In genomic region chr5:139178948-139179347, GRCh38 we compare ENCODE assay signal across 1 cellular context.
TF ChIP-seq lines count a peak whose summit lies in the region.

No MANE protein-coding gene starts in this region.

TF ChIP-seq in K562, 482 proteins besides CTCF, POLR2A, EP300 and RAD21 (continued from another document):
- TF ChIP-seq NRF1 (conservative IDR thresholded peaks at IDR 0.05 in 1 of 2, IDR thresholded peaks at IDR 0.05 in 1 of 2) (0 out of 4 replicates have a peak, but pooled peaks of 1 of the 2 experiments have one; percentile 22), XRCC5 (IDR thresholded peaks at IDR 0.05; ENCODE audit: low read depth, low read length) (no peak), ZNF12 (CRISPR knock-in tag; IDR thresholded peaks at IDR 0.05) (no peak), NFIX (CRISPR knock-in tag; IDR thresholded peaks at IDR 0.05; ENCODE audit: low read depth) (peak; percentile 59), MAFF (IDR thresholded peaks at IDR 0.05; ENCODE audit: low read length) (no peak), MTA3 (IDR thresholded peaks at IDR 0.05; ENCODE audit: borderline replicate concordance) (no peak), ESRRB (CRISPR knock-in tag; IDR thresholded peaks at IDR 0.05; ENCODE audit: borderline replicate concordance) (no peak), NCOA2 (IDR thresholded peaks at IDR 0.05; ENCODE audit: partially characterized antibody in 2 of 2) (no peak), CBX2 (IDR thresholded peaks at IDR 0.05; ENCODE audit: insufficient read depth, low read length, poor library complexity, severe bottlenecking) (no peak), ZNF124 (CRISPR knock-in tag; IDR thresholded peaks at IDR 0.05) (no peak), TEAD4 (IDR thresholded peaks at IDR 0.05; ENCODE audit: low read length) (0 out of 2 replicates have a peak, but pooled peaks have one; percentile 15), TEAD4 (CRISPR knock-in tag; IDR thresholded peaks at IDR 0.05; ENCODE audit: borderline replicate concordance) (no peak), RFX1 (IDR thresholded peaks at IDR 0.05) (peak; percentile 87), ZNF175 (CRISPR knock-in tag; IDR thresholded peaks at IDR 0.05; ENCODE audit: low read depth) (no peak), SP2 (IDR thresholded peaks at IDR 0.05; ENCODE audit: extremely low read depth, low read depth, low read length, poor library complexity, severe bottlenecking) (no peak), POLR2AphosphoS5 (IDR thresholded peaks at IDR 0.05; ENCODE audit: control insufficient read depth, insufficient read depth, low read depth, low read length) (0 out of 2 replicates have a peak, but pooled peaks have one; percentile 22), NFIC (IDR thresholded peaks at IDR 0.05) (peak; percentile 99), POLR2AphosphoS2 (IDR thresholded peaks at IDR 0.05; ENCODE audit: low read length) (no peak), TBL1XR1 (IDR thresholded peaks at IDR 0.05; ENCODE audit: low read length in 2 of 2) (0 out of 4 replicates have a peak, but pooled peaks of 1 of the 2 experiments have one; percentile 18)
- TF ChIP-seq, protein P1, sequence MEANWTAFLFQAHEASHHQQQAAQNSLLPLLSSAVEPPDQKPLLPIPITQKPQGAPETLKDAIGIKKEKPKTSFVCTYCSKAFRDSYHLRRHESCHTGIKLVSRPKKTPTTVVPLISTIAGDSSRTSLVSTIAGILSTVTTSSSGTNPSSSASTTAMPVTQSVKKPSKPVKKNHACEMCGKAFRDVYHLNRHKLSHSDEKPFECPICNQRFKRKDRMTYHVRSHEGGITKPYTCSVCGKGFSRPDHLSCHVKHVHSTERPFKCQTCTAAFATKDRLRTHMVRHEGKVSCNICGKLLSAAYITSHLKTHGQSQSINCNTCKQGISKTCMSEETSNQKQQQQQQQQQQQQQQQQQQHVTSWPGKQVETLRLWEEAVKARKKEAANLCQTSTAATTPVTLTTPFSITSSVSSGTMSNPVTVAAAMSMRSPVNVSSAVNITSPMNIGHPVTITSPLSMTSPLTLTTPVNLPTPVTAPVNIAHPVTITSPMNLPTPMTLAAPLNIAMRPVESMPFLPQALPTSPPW (CRISPR knock-in tag; IDR thresholded peaks at IDR 0.05): no peak
- TF ChIP-seq, protein P2, sequence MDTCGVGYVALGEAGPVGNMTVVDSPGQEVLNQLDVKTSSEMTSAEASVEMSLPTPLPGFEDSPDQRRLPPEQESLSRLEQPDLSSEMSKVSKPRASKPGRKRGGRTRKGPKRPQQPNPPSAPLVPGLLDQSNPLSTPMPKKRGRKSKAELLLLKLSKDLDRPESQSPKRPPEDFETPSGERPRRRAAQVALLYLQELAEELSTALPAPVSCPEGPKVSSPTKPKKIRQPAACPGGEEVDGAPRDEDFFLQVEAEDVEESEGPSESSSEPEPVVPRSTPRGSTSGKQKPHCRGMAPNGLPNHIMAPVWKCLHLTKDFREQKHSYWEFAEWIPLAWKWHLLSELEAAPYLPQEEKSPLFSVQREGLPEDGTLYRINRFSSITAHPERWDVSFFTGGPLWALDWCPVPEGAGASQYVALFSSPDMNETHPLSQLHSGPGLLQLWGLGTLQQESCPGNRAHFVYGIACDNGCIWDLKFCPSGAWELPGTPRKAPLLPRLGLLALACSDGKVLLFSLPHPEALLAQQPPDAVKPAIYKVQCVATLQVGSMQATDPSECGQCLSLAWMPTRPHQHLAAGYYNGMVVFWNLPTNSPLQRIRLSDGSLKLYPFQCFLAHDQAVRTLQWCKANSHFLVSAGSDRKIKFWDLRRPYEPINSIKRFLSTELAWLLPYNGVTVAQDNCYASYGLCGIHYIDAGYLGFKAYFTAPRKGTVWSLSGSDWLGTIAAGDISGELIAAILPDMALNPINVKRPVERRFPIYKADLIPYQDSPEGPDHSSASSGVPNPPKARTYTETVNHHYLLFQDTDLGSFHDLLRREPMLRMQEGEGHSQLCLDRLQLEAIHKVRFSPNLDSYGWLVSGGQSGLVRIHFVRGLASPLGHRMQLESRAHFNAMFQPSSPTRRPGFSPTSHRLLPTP (IDR thresholded peaks at IDR 0.05; ENCODE audit: borderline replicate concordance, extremely low read depth, insufficient read length): no peak
TF ChIP-seq in K562: peak in this region for 12.
